12 cellular contexts compared by ENCODE assay signal in the genomic region with DNA sequence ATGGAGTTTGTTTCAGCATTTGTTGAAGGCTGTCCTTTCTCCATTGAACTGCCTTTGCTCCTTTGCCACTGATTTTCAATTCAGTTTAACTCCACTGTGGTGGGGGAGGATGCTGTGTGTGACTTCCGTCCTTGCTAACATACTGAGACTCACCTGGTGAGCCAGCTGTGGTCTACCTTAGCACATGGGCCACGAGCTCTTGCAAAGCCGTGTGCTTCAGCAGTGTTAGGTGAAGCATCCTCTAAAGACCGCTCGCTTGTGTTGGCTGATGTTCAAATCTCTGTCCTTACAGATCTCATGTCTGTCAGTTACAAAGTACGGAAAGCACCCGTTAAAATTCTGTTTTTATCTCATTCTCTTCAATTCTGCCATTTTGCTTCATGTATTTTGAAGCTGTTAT. TPM values are rescaled to one million over a fixed set of nuclear protein-coding genes. Genes with fewer than 3 reads are reported as not detected.
DNase-seq lines count a peak whose midpoint lies in the region; ATAC-seq and TF ChIP-seq lines count a peak whose summit lies in the region.
"Had no signal": no experiment of that assay in that cellular context is flagged by ENCODE, and none has a peak within 500 bp of the region (broad histone marks: within the 10 kb centered on the region; RNA-seq: fewer than 3 reads in every experiment).

No MANE protein-coding gene starts in this region.

- H3K4me3 Mint-ChIP-seq in GM23338, result no peak overlapping the region; the same call in 2 of the 3 replicates
- H3K4me3 Mint-ChIP-seq: T-cell had no signal

- no peak for TF ChIP-seq POLR2A in esophagus muscularis mucosa (IDR thresholded peaks at IDR 0.05; ENCODE audit: low read depth)

- H3K36me3 ChIP-seq in GM23338 (ENCODE audit: insufficient read depth) (no peaks in the 10 kb centered on the region), PC-3 (ENCODE audit: low read depth, low read length) (no peaks in the 10 kb centered on the region), esophagus muscularis mucosa (peaks cover 5 to 38% (median 32%) of the 10 kb centered on the region in 4 donors), trophoblast cell (ENCODE audit: control insufficient read depth in 1 of 2, insufficient read depth in 2 of 2, low read length in 2 of 2) (peaks cover 28 to 29% of the 10 kb centered on the region in 2 experiments), colonic mucosa (no peaks in the 10 kb centered on the region), mesenchymal stem cell (ENCODE audit: control insufficient read depth in 1 of 2, insufficient read depth in 2 of 2, low read depth in 1 of 2, low read length in 2 of 2) (peaks cover 37 to 53% of the 10 kb centered on the region in 2 experiments)

- H2BK5ac ChIP-seq in trophoblast cell (ENCODE audit: low read depth, low read length, poor library complexity), result no peak overlapping the region
- no peak overlapping the region for H2BK5ac ChIP-seq in mesenchymal stem cell (ENCODE audit: low read depth, low read length, poor library complexity, severe bottlenecking)

- intact Hi-C loops in PC-3 (cut with micrococcal nuclease) (loop anchor here (1.0 to 2.0 kb wide), 2 partner anchors 26 to 41 kb away; no protein-coding TSS in a partner anchor), esophagus muscularis mucosa (cut with DNase I) (loop anchor here (5.0 kb wide), 1 partner anchor 39 kb away; a partner anchor contains a TSS), colonic mucosa (cut with DNase I) (no loop called here)

- H3K9me3 ChIP-seq in PC-3 (ENCODE audit: low read length) (no peaks in the 10 kb centered on the region), esophagus muscularis mucosa (no peaks in the 10 kb centered on the region), trophoblast cell (ENCODE audit: insufficient read depth, low read depth, low read length) (peaks cover 5% of the 10 kb centered on the region), colonic mucosa (no peaks in the 10 kb centered on the region), mesenchymal stem cell (ENCODE audit: control insufficient read depth, low read length) (no peaks in the 10 kb centered on the region)

- H2BK12ac ChIP-seq in trophoblast cell (ENCODE audit: low read length) (peak overlapping the region; percentile 28), mesenchymal stem cell (ENCODE audit: low read length in 2 of 2) (no peak overlapping the region)

- H3K4me1 ChIP-seq in GM23338 (ENCODE audit: insufficient read depth) (peaks cover 11% of the 10 kb centered on the region; the same call in 1 of the 2 replicates), PC-3 (ENCODE audit: insufficient read depth, low read length) (peaks cover 39% of the 10 kb centered on the region), esophagus muscularis mucosa (peaks cover 39 to 62% (median 45%) of the 10 kb centered on the region in 4 donors), trophoblast cell (ENCODE audit: control insufficient read depth in 1 of 2, insufficient read depth in 2 of 2, low read length in 2 of 2) (peaks cover 35 to 36% of the 10 kb centered on the region in 2 experiments), colonic mucosa (no peaks in the 10 kb centered on the region), mesenchymal stem cell (ENCODE audit: control insufficient read depth, insufficient read depth, low read depth, low read length) (peaks cover 34% of the 10 kb centered on the region)

- 93% methylated on average over 7 of the region's 7 CpGs for whole genome bisulfite sequencing in esophagus muscularis mucosa
- WGBS in trophoblast cell (ENCODE audit: extremely low coverage, insufficient coverage, insufficient read length), result no CpG with 5 or more reads among the region's 7 CpGs
- 96% methylated on average over 6 of the region's 7 CpGs for WGBS in mesenchymal stem cell

- H3K27me3 ChIP-seq in GM23338 (ENCODE audit: insufficient read depth) (no peaks in the 10 kb centered on the region), PC-3 (ENCODE audit: low read length) (no peaks in the 10 kb centered on the region), esophagus muscularis mucosa (peaks cover 0 to 17% (median 0%) of the 10 kb centered on the region in 4 donors), trophoblast cell (ENCODE audit: insufficient read depth, low read length) (no peaks in the 10 kb centered on the region), colonic mucosa (no peaks in the 10 kb centered on the region), mesenchymal stem cell (ENCODE audit: control insufficient read depth in 1 of 2, insufficient read depth in 1 of 2, low read length in 2 of 2) (no peaks in the 10 kb centered on the region)

- no peaks in the 10 kb centered on the region for H3K9me3 Mint-ChIP-seq in GM23338
- H3K9me3 Mint-ChIP-seq: T-cell had no signal

- H3K4me2 ChIP-seq in GM23338 (no peak overlapping the region), PC-3 (ENCODE audit: low read length) (peak overlapping the region; percentile 74; the same call in 1 of the 2 replicates), trophoblast cell (ENCODE audit: low read length) (no peak overlapping the region), mesenchymal stem cell (ENCODE audit: low read length, poor library complexity, severe bottlenecking) (no peak overlapping the region)

- no peak overlapping the region for H3K23ac ChIP-seq in trophoblast cell (ENCODE audit: low read length)
- no peak overlapping the region for H3K23ac ChIP-seq in mesenchymal stem cell (ENCODE audit: low read length in 2 of 2)

- CTCF ChIA-PET in PC-3 (lab: Charles Lee), result no interaction called here

- H2BK120ac ChIP-seq in trophoblast cell (ENCODE audit: insufficient read depth, low read length, poor library complexity) (no peak overlapping the region), mesenchymal stem cell (ENCODE audit: low read depth, low read length) (no peak overlapping the region)

- H3K79me2 ChIP-seq in GM23338 (replicated peaks; ENCODE audit: insufficient read depth) (no peaks in the 10 kb centered on the region), PC-3 (ENCODE audit: low read length) (peaks cover 4% of the 10 kb centered on the region; the same call in 1 of the 2 replicates), trophoblast cell (ENCODE audit: control insufficient read depth, insufficient read depth, low read length, poor library complexity) (peaks cover 6% of the 10 kb centered on the region)

- H3F3A ChIP-seq in GM23338 (replicated peaks; ENCODE audit: low read depth), result 0 out of 2 replicates have a peak, but pooled peaks cover 4% of the 10 kb centered on the region
- H3F3A ChIP-seq in PC-3 (ENCODE audit: low read length, unreplicated experiment), result no peaks in the 10 kb centered on the region

- TF ChIP-seq CTCF in GM23338 (conservative IDR thresholded peaks at IDR 0.05; ENCODE audit: low read depth in 2 of 2), result no peak
- no peak for TF ChIP-seq CTCF in PC-3 (conservative IDR thresholded peaks at IDR 0.05; ENCODE audit: low read depth, low read length)
- TF ChIP-seq CTCF in esophagus muscularis mucosa (IDR thresholded peaks at IDR 0.05), result no peak
- no peak for TF ChIP-seq CTCF in colonic mucosa (IDR thresholded peaks at IDR 0.05)

- DNase-seq in GM23338 (ENCODE audit: low spot score) (no peak), PC-3 (no peak), esophagus muscularis mucosa (ENCODE audit: extremely low spot score) (peak; percentile 72), trophoblast cell (no peak), colonic mucosa (no peak), activated gamma-delta T cell (lab: John Stamatoyannopoulos, UW) (no peak), mesenchymal stem cell (no peak)
- DNase-seq: activated CD4-positive, CD25-positive, alpha-beta regulatory T cell; T-cell had no signal

- H3K4ac ChIP-seq in trophoblast cell (ENCODE audit: low read depth, low read length) (no peak overlapping the region), mesenchymal stem cell (ENCODE audit: low read depth in 1 of 2, low read length in 2 of 2) (no peak overlapping the region)

- H3K27ac Mint-ChIP-seq in GM23338, result peak overlapping the region; percentile 36; the same call in 1 of the 2 replicates
- H3K27ac Mint-ChIP-seq: T-cell had no signal

- peaks cover 6% of the 10 kb centered on the region for H3K27me3 Mint-ChIP-seq in GM23338 (ENCODE audit: insufficient read depth, low read depth, poor library complexity)
- H3K27me3 Mint-ChIP-seq: progenitor cell of endocrine pancreas had no signal

- H3K4me3 ChIP-seq in GM23338 (no peak overlapping the region), PC-3 (ENCODE audit: low read length) (no peak overlapping the region), esophagus muscularis mucosa (no peak overlapping the region), trophoblast cell (ENCODE audit: low read depth, low read length) (no peak overlapping the region), colonic mucosa (no peak overlapping the region), mesenchymal stem cell (ENCODE audit: insufficient read depth in 1 of 2, low read depth in 1 of 2, low read length in 2 of 2) (no peak overlapping the region)
- H3K4me3 ChIP-seq: GM12878 had no signal

- peaks cover 19% of the 10 kb centered on the region for H3K36me3 Mint-ChIP-seq in GM23338 (ENCODE audit: low read depth)
- H3K36me3 Mint-ChIP-seq: T-cell had no signal

- H3K27ac ChIP-seq in GM23338 (ENCODE audit: low read depth), result peak overlapping the region; percentile 75; the same call in 1 of the 2 replicates
- H3K27ac ChIP-seq in PC-3 (ENCODE audit: low read length), result peak overlapping the region; percentile 71
- peak overlapping the region in 3 of 4 donors; percentile 74 to 78 (median 75) for H3K27ac ChIP-seq in esophagus muscularis mucosa (replicated peaks in 1 of 4)
- no peak overlapping the region for H3K27ac ChIP-seq in trophoblast cell (ENCODE audit: low read depth, low read length)
- H3K27ac ChIP-seq in colonic mucosa, result no peak overlapping the region
- no peak overlapping the region for H3K27ac ChIP-seq in mesenchymal stem cell (ENCODE audit: low read length, poor library complexity, severe bottlenecking)

- H2AFZ ChIP-seq in GM23338 (no peak overlapping the region), PC-3 (ENCODE audit: low read length) (no peak overlapping the region), trophoblast cell (ENCODE audit: insufficient read depth, low read length, poor library complexity) (no peak overlapping the region), mesenchymal stem cell (ENCODE audit: low read depth, low read length) (no peak overlapping the region)

- no peak overlapping the region for H3K14ac ChIP-seq in trophoblast cell (ENCODE audit: low read length)
- H3K14ac ChIP-seq in mesenchymal stem cell (ENCODE audit: low read length in 2 of 2), result no peak overlapping the region

- H4K20me1 ChIP-seq in GM23338 (replicated peaks; ENCODE audit: insufficient read depth) (peaks cover 3% of the 10 kb centered on the region; the same call in 1 of the 2 replicates), PC-3 (ENCODE audit: low read length) (no peaks in the 10 kb centered on the region)

- no peak overlapping the region for H4K8ac ChIP-seq in trophoblast cell (ENCODE audit: low read depth, low read length)
- H4K8ac ChIP-seq in mesenchymal stem cell (ENCODE audit: low read length), result no peak overlapping the region

- H3K18ac ChIP-seq in trophoblast cell (ENCODE audit: low read length) (no peak overlapping the region), mesenchymal stem cell (ENCODE audit: low read depth in 1 of 2, low read length in 2 of 2) (no peak overlapping the region)

- no peak overlapping the region for H2BK15ac ChIP-seq in mesenchymal stem cell (ENCODE audit: low read depth, poor library complexity, severe bottlenecking)

- H3K9me2 ChIP-seq in GM23338 (ENCODE audit: insufficient read depth) (no peaks in the 10 kb centered on the region), PC-3 (replicated peaks; ENCODE audit: low read length) (no peaks in the 10 kb centered on the region)

- POLR2A ChIA-PET in PC-3 (lab: Charles Lee; ENCODE audit: unreplicated experiment), result no interaction called here

- H2AK5ac ChIP-seq in trophoblast cell (ENCODE audit: low read length), result no peak overlapping the region
- H2AK5ac ChIP-seq in mesenchymal stem cell (ENCODE audit: low read length, severe bottlenecking), result no peak overlapping the region

- H3K79me1 ChIP-seq in trophoblast cell (ENCODE audit: low read length) (peaks cover 12% of the 10 kb centered on the region), mesenchymal stem cell (replicated peaks; ENCODE audit: low read length, poor library complexity, severe bottlenecking) (peaks cover 14% of the 10 kb centered on the region)

- H3K9ac ChIP-seq in PC-3 (ENCODE audit: low read length), result no peak overlapping the region
- H3K9ac ChIP-seq in trophoblast cell (ENCODE audit: low read length), result no peak overlapping the region
- H3K9ac ChIP-seq in colonic mucosa (ENCODE audit: low read depth in 2 of 2, low read length in 2 of 2), result no peak overlapping the region
- H3K9ac ChIP-seq in mesenchymal stem cell (ENCODE audit: low read length), result no peak overlapping the region

- ATAC-seq in GM23338 (no peak), PC-3 (no peak), GM18502 (IDR thresholded peaks at IDR 0.05; ENCODE audit: poor library complexity, unreplicated experiment) (no peak)
- ATAC-seq: GM12878, T-cell had no signal

- no peak for TF ChIP-seq EP300 in esophagus muscularis mucosa (IDR thresholded peaks at IDR 0.05)

- H3K4me1 Mint-ChIP-seq in GM23338, result peaks cover 19% of the 10 kb centered on the region

- BruUV-seq in PC-3 (replicated peaks; lab: Mats Ljungman, UMichigan), result no TSS peak

- H4K91ac ChIP-seq in trophoblast cell (ENCODE audit: low read depth, low read length) (no peak overlapping the region), mesenchymal stem cell (ENCODE audit: low read length) (no peak overlapping the region)

- H4K12ac ChIP-seq in trophoblast cell (ENCODE audit: low read depth, low read length), result no peak overlapping the region

RNA-seq across cellular contexts. Expression of a gene that starts 3.6 kb away (rescaled TPM):
- total RNA-seq in GM23338 (2014; rRNA removed; shearing (Covaris generic)), result 30.7 and 37.6 TPM in 2 replicates
- polyA plus RNA-seq in GM23338 (2016; fragmentation: Nextera tagmentation; extraction: Ambion mirVana), result 69.6 and 70.2 TPM in 2 replicates
- total RNA-seq in PC-3 (2014; rRNA removed) (41.7 and 49.5 TPM in 2 replicates), esophagus muscularis mucosa (10 to 100 TPM in 1 of 4 donors, 1 to 10 TPM in 3; 1.3 to 22.0 (median 7.0) TPM), colonic mucosa (1 to 10 TPM; 6.2 to 6.9 TPM)
- 22.3 and 23.2 TPM in 2 replicates for polyA plus RNA-seq in trophoblast cell (2013)
- 39.1 TPM for polyA plus RNA-seq in mesenchymal stem cell (2013, experiment 1 of 2)
- polyA plus RNA-seq in mesenchymal stem cell (2013, experiment 2 of 2), result 40.8 TPM

RNA-seq across cellular contexts. Expression of a gene that starts 32.4 kb away (rescaled TPM):
- total RNA-seq in GM23338 (2014; rRNA removed; shearing (Covaris generic)), result 0.90 and 3.3 TPM in 2 replicates
- 2.3 and 2.6 TPM in 2 replicates for polyA plus RNA-seq in GM23338 (2016; fragmentation: Nextera tagmentation; extraction: Ambion mirVana)
- total RNA-seq in PC-3 (2014; rRNA removed), result 0.40 and 0.58 TPM in 2 replicates
- 1 to 10 TPM in 2 of 4 donors, under 1 TPM in 1, not detected in 1; 0.26 to 2.5 (median 1.2) TPM for total RNA-seq in esophagus muscularis mucosa
- 1.0 and 1.4 TPM in 2 replicates for polyA plus RNA-seq in trophoblast cell (2013)
- total RNA-seq in colonic mucosa, result 1 to 10 TPM in 1 of 2 donors, under 1 TPM in 1; 0.45 to 4.2 TPM
- 1.5 TPM for polyA plus RNA-seq in mesenchymal stem cell (2013, experiment 1 of 2)
- polyA plus RNA-seq in mesenchymal stem cell (2013, experiment 2 of 2), result 1.8 TPM

RNA-seq across cellular contexts. Expression of a gene that starts 40.8 kb away (rescaled TPM):
- 216 and 237 TPM in 2 replicates for total RNA-seq in GM23338 (2014; rRNA removed; shearing (Covaris generic))
- polyA plus RNA-seq in GM23338 (2016; fragmentation: Nextera tagmentation; extraction: Ambion mirVana), result 49.3 and 55.0 TPM in 2 replicates
- total RNA-seq in PC-3 (2014; rRNA removed), result 45.7 and 53.9 TPM in 2 replicates
- 10 to 100 TPM; 45.3 to 66.3 (median 53.1) TPM for total RNA-seq in esophagus muscularis mucosa
- polyA plus RNA-seq in trophoblast cell (2013), result 63.4 and 64.5 TPM in 2 replicates
- 100 to 1,000 TPM in 1 of 2 donors, 10 to 100 TPM in 1; 78.2 to 142 TPM for total RNA-seq in colonic mucosa
- polyA plus RNA-seq in mesenchymal stem cell (2013, experiment 1 of 2), result 120 TPM
- polyA plus RNA-seq in mesenchymal stem cell (2013, experiment 2 of 2), result 119 TPM

Comparison
In these comparisons a context has a peak if more than half of its experiments do, and no peak if none do; other contexts are left out.
1. H3K27ac ChIP-seq: peak in GM23338 (single experiment), PC-3 (single experiment) and esophagus muscularis mucosa (3 of 4); none in trophoblast cell (single experiment), colonic mucosa (single experiment) and mesenchymal stem cell (single experiment).